Comparison of ENCODE assay signal across 1 cellular context in the genomic region with DNA sequence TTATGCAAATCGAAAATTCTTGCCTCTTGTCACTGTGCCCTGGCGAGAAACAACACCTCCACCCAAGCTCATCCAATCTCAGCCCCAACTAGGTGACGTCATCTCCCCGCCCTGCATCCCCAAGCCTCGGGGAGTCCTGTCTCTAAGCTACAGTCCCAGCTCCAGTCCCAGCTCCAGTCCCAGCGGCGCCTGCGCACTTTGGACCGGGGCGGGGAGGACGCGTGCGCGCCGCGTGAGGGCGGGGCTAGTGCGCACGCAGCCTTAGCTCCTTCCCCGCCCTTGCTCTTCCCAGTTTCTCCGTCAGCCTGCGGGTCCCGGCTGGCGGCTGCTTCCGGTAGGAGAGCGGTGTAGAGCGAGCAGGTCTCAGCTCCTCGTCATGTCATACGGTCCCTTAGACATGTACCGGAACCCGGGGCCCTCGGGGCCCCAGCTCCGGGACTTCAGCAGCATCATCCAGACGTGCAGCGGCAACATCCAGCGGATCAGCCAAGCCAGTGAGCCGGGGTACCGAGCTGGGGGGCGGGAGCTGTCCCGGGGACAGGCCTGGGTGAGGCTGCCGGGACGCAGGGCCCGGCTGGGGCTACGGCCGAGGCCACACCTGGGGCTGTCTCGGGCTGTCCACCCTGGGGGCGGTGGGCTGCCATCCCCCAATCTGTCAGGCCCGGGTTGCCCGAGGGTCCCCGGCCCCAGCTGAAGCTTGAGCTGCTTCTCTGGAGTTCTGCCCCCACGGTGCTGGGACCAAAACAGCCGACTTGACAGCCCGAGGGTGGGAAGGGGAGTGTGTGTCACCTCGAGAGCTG.
TF ChIP-seq lines count a peak whose summit lies in the region.

A gene (plus strand): TSS at position 288 of the 800 bp plus-strand sequence. CDS start 89 bp downstream, at position 377.

TF ChIP-seq in HepG2, 621 proteins besides CTCF, POLR2A, EP300 and RAD21 (continued from another document and continues in another):
- TF ChIP-seq HNF4A (CRISPR knock-in tag; IDR thresholded peaks at IDR 0.05), result peak; percentile 38; the same call in 1 of the 2 replicates
- TF ChIP-seq NFKB2 (CRISPR knock-in tag; IDR thresholded peaks at IDR 0.05; ENCODE audit: borderline replicate concordance), result peak; percentile 21; the same call in 1 of the 2 replicates
- TF ChIP-seq, protein P1, sequence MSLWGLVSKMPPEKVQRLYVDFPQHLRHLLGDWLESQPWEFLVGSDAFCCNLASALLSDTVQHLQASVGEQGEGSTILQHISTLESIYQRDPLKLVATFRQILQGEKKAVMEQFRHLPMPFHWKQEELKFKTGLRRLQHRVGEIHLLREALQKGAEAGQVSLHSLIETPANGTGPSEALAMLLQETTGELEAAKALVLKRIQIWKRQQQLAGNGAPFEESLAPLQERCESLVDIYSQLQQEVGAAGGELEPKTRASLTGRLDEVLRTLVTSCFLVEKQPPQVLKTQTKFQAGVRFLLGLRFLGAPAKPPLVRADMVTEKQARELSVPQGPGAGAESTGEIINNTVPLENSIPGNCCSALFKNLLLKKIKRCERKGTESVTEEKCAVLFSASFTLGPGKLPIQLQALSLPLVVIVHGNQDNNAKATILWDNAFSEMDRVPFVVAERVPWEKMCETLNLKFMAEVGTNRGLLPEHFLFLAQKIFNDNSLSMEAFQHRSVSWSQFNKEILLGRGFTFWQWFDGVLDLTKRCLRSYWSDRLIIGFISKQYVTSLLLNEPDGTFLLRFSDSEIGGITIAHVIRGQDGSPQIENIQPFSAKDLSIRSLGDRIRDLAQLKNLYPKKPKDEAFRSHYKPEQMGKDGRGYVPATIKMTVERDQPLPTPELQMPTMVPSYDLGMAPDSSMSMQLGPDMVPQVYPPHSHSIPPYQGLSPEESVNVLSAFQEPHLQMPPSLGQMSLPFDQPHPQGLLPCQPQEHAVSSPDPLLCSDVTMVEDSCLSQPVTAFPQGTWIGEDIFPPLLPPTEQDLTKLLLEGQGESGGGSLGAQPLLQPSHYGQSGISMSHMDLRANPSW (CRISPR knock-in tag; IDR thresholded peaks at IDR 0.05; ENCODE audit: borderline replicate concordance), result peak; percentile 78
- no peak for TF ChIP-seq ZKSCAN5 (CRISPR knock-in tag; IDR thresholded peaks at IDR 0.05)
- 0 out of 2 replicates have a peak, but pooled peaks have one; percentile 10 for TF ChIP-seq RARA (CRISPR knock-in tag; IDR thresholded peaks at IDR 0.05)
- no peak for TF ChIP-seq HOXA9 (CRISPR knock-in tag; IDR thresholded peaks at IDR 0.05; ENCODE audit: borderline replicate concordance)
- TF ChIP-seq ZNF431 (CRISPR knock-in tag; IDR thresholded peaks at IDR 0.05; ENCODE audit: borderline replicate concordance, low read depth), result 0 out of 2 replicates have a peak, but pooled peaks have one; percentile 57
- TF ChIP-seq NFE2 (CRISPR knock-in tag; IDR thresholded peaks at IDR 0.05), result no peak
- TF ChIP-seq, protein P2, sequence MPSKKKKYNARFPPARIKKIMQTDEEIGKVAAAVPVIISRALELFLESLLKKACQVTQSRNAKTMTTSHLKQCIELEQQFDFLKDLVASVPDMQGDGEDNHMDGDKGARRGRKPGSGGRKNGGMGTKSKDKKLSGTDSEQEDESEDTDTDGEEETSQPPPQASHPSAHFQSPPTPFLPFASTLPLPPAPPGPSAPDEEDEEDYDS (CRISPR knock-in tag; IDR thresholded peaks at IDR 0.05), result peak; percentile 83
- no peak for TF ChIP-seq NPAS2 (CRISPR knock-in tag; IDR thresholded peaks at IDR 0.05; ENCODE audit: borderline replicate concordance)
- TF ChIP-seq ZNF430 (CRISPR knock-in tag; IDR thresholded peaks at IDR 0.05), result peak; percentile 82; the same call in 1 of the 2 replicates
- TF ChIP-seq ZNF44 (CRISPR knock-in tag; IDR thresholded peaks at IDR 0.05), result 0 out of 2 replicates have a peak, but pooled peaks have one; percentile 21
- no peak for TF ChIP-seq TP53 (CRISPR knock-in tag; conservative IDR thresholded peaks at IDR 0.05)
- TF ChIP-seq ASH2L (IDR thresholded peaks at IDR 0.05; ENCODE audit: insufficient read length, low read depth, low read length), result peak; percentile 51
- peak; percentile 42; the same call in 1 of the 2 replicates for TF ChIP-seq ZSCAN25 (CRISPR knock-in tag; IDR thresholded peaks at IDR 0.05)
- TF ChIP-seq HNRNPLL (IDR thresholded peaks at IDR 0.05; ENCODE audit: low read depth, low read length, poor library complexity, severe bottlenecking), result peak; percentile 82
- peak; percentile 84 for TF ChIP-seq KAT8 (CRISPR knock-in tag; IDR thresholded peaks at IDR 0.05)
- peak; percentile 41 for TF ChIP-seq SRSF1 (optimal IDR thresholded peaks at IDR 0.05; ENCODE audit: low read depth, low read length)
- no peak for TF ChIP-seq NR2F1 (CRISPR knock-in tag; IDR thresholded peaks at IDR 0.05)
- TF ChIP-seq, protein P3, sequence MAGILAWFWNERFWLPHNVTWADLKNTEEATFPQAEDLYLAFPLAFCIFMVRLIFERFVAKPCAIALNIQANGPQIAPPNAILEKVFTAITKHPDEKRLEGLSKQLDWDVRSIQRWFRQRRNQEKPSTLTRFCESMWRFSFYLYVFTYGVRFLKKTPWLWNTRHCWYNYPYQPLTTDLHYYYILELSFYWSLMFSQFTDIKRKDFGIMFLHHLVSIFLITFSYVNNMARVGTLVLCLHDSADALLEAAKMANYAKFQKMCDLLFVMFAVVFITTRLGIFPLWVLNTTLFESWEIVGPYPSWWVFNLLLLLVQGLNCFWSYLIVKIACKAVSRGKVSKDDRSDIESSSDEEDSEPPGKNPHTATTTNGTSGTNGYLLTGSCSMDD (CRISPR knock-in tag; IDR thresholded peaks at IDR 0.05), result no peak
- TF ChIP-seq, protein P4, sequence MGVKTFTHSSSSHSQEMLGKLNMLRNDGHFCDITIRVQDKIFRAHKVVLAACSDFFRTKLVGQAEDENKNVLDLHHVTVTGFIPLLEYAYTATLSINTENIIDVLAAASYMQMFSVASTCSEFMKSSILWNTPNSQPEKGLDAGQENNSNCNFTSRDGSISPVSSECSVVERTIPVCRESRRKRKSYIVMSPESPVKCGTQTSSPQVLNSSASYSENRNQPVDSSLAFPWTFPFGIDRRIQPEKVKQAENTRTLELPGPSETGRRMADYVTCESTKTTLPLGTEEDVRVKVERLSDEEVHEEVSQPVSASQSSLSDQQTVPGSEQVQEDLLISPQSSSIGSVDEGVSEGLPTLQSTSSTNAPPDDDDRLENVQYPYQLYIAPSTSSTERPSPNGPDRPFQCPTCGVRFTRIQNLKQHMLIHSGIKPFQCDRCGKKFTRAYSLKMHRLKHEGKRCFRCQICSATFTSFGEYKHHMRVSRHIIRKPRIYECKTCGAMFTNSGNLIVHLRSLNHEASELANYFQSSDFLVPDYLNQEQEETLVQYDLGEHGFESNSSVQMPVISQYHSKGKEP (CRISPR knock-in tag; IDR thresholded peaks at IDR 0.05), result no peak
- TF ChIP-seq XRCC5 (optimal IDR thresholded peaks at IDR 0.05; ENCODE audit: low read length), result peak; percentile 33
- no peak for TF ChIP-seq ZSCAN22 (CRISPR knock-in tag; IDR thresholded peaks at IDR 0.05)
- TF ChIP-seq, protein P5, sequence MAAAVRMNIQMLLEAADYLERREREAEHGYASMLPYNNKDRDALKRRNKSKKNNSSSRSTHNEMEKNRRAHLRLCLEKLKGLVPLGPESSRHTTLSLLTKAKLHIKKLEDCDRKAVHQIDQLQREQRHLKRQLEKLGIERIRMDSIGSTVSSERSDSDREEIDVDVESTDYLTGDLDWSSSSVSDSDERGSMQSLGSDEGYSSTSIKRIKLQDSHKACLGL (CRISPR knock-in tag; IDR thresholded peaks at IDR 0.05), result peak; percentile 37
- TF ChIP-seq NKX3-1 (CRISPR knock-in tag; IDR thresholded peaks at IDR 0.05), result no peak
- 0 out of 2 replicates have a peak, but pooled peaks have one; percentile 36 for TF ChIP-seq ZNF709 (CRISPR knock-in tag; IDR thresholded peaks at IDR 0.05)
- TF ChIP-seq DPF2 (CRISPR knock-in tag; IDR thresholded peaks at IDR 0.05; ENCODE audit: borderline replicate concordance, low read depth), result no peak
- TF ChIP-seq, protein P6, sequence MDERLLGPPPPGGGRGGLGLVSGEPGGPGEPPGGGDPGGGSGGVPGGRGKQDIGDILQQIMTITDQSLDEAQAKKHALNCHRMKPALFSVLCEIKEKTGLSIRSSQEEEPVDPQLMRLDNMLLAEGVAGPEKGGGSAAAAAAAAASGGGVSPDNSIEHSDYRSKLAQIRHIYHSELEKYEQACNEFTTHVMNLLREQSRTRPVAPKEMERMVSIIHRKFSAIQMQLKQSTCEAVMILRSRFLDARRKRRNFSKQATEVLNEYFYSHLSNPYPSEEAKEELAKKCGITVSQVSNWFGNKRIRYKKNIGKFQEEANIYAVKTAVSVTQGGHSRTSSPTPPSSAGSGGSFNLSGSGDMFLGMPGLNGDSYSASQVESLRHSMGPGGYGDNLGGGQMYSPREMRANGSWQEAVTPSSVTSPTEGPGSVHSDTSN (CRISPR knock-in tag; IDR thresholded peaks at IDR 0.05), result no peak
- TF ChIP-seq, protein P7, sequence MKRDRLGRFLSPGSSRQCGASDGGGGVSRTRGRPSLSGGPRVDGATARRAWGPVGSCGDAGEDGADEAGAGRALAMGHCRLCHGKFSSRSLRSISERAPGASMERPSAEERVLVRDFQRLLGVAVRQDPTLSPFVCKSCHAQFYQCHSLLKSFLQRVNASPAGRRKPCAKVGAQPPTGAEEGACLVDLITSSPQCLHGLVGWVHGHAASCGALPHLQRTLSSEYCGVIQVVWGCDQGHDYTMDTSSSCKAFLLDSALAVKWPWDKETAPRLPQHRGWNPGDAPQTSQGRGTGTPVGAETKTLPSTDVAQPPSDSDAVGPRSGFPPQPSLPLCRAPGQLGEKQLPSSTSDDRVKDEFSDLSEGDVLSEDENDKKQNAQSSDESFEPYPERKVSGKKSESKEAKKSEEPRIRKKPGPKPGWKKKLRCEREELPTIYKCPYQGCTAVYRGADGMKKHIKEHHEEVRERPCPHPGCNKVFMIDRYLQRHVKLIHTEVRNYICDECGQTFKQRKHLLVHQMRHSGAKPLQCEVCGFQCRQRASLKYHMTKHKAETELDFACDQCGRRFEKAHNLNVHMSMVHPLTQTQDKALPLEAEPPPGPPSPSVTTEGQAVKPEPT (CRISPR knock-in tag; IDR thresholded peaks at IDR 0.05; ENCODE audit: low read depth), result no peak
- peak; percentile 34; the same call in 1 of the 2 replicates for TF ChIP-seq FOXK2 (IDR thresholded peaks at IDR 0.05)
- no peak for TF ChIP-seq ADNP (CRISPR knock-in tag; IDR thresholded peaks at IDR 0.05)
- peak; percentile 75; the same call in 1 of the 3 replicates for TF ChIP-seq MXI1 (IDR thresholded peaks at IDR 0.05; ENCODE audit: borderline replicate concordance, low read depth, low read length)
- 0 out of 2 replicates have a peak, but pooled peaks have one; percentile 14 for TF ChIP-seq CHCHD3 (CRISPR knock-in tag; IDR thresholded peaks at IDR 0.05)
- no peak for TF ChIP-seq ZNF83 (CRISPR knock-in tag; IDR thresholded peaks at IDR 0.05; ENCODE audit: borderline replicate concordance)
- TF ChIP-seq MAZ (IDR thresholded peaks at IDR 0.05; ENCODE audit: borderline replicate concordance, low read depth, low read length), result peak; percentile 66; the same call in 1 of the 2 replicates
- peak; percentile 69; the same call in 1 of the 2 replicates for TF ChIP-seq MAZ (CRISPR knock-in tag; IDR thresholded peaks at IDR 0.05; ENCODE audit: low read depth)
- 0 out of 2 replicates have a peak, but pooled peaks have one; percentile 55 for TF ChIP-seq ZNF230 (CRISPR knock-in tag; IDR thresholded peaks at IDR 0.05)
- no peak for TF ChIP-seq SCMH1 (CRISPR knock-in tag; IDR thresholded peaks at IDR 0.05; ENCODE audit: borderline replicate concordance)
- TF ChIP-seq, protein P8, sequence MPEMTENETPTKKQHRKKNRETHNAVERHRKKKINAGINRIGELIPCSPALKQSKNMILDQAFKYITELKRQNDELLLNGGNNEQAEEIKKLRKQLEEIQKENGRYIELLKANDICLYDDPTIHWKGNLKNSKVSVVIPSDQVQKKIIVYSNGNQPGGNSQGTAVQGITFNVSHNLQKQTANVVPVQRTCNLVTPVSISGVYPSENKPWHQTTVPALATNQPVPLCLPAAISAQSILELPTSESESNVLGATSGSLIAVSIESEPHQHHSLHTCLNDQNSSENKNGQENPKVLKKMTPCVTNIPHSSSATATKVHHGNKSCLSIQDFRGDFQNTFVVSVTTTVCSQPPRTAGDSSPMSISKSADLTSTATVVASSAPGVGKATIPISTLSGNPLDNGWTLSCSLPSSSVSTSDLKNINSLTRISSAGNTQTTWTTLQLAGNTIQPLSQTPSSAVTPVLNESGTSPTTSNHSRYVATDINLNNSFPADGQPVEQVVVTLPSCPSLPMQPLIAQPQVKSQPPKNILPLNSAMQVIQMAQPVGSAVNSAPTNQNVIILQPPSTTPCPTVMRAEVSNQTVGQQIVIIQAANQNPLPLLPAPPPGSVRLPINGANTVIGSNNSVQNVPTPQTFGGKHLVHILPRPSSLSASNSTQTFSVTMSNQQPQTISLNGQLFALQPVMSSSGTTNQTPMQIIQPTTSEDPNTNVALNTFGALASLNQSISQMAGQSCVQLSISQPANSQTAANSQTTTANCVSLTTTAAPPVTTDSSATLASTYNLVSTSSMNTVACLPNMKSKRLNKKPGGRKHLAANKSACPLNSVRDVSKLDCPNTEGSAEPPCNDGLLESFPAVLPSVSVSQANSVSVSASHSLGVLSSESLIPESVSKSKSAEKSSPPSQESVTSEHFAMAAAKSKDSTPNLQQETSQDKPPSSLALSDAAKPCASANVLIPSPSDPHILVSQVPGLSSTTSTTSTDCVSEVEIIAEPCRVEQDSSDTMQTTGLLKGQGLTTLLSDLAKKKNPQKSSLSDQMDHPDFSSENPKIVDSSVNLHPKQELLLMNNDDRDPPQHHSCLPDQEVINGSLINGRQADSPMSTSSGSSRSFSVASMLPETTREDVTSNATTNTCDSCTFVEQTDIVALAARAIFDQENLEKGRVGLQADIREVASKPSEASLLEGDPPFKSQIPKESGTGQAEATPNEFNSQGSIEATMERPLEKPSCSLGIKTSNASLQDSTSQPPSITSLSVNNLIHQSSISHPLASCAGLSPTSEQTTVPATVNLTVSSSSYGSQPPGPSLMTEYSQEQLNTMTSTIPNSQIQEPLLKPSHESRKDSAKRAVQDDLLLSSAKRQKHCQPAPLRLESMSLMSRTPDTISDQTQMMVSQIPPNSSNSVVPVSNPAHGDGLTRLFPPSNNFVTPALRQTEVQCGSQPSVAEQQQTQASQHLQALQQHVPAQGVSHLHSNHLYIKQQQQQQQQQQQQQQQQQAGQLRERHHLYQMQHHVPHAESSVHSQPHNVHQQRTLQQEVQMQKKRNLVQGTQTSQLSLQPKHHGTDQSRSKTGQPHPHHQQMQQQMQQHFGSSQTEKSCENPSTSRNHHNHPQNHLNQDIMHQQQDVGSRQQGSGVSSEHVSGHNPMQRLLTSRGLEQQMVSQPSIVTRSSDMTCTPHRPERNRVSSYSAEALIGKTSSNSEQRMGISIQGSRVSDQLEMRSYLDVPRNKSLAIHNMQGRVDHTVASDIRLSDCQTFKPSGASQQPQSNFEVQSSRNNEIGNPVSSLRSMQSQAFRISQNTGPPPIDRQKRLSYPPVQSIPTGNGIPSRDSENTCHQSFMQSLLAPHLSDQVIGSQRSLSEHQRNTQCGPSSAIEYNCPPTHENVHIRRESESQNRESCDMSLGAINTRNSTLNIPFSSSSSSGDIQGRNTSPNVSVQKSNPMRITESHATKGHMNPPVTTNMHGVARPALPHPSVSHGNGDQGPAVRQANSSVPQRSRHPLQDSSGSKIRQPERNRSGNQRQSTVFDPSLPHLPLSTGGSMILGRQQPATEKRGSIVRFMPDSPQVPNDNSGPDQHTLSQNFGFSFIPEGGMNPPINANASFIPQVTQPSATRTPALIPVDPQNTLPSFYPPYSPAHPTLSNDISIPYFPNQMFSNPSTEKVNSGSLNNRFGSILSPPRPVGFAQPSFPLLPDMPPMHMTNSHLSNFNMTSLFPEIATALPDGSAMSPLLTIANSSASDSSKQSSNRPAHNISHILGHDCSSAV (CRISPR knock-in tag; IDR thresholded peaks at IDR 0.05; ENCODE audit: borderline replicate concordance), result peak; percentile 41; the same call in 1 of the 2 replicates
- no peak for TF ChIP-seq RFX5 (IDR thresholded peaks at IDR 0.05; ENCODE audit: low read depth, low read length)
- TF ChIP-seq YY1 (IDR thresholded peaks at IDR 0.05; ENCODE audit: insufficient read depth, insufficient replicate concordance, low read depth, low read length), result no peak
- peak; percentile 33; the same call in 1 of the 2 replicates for TF ChIP-seq ZNF451 (CRISPR knock-in tag; IDR thresholded peaks at IDR 0.05)
